ENCODE assay signal across 11 cellular contexts in the genomic region with DNA sequence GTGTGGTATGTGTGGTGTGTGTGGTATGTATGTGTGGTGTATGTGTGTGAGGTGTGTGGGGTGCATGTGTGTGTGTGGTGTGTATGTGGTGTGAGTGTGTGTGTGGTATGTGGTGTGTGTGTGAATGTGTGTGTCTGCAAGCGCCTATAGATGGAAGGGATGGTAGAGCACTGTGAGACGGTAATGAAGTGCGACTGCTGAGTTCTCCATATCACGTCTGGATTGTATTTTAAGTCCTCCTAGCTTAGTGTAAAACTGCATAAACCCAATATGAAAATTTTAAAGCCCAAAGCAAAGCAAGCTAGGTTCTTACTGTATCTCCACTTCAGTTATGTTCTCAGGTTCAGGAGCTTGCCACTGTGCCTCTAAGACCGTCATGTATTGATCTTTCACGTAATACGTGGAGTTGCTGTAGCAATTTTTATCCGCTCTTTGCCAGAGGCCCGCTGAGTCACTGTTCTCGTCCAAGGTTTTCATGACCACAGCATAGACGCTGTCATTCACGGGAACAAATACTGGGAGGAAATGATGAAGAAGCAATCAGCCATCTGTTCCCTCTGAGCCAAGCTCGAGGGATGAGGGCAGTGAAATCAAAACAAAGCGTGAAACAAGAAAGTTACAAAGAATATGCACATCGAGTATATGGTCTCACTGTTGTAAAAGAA. TPM values are rescaled to one million over a fixed set of nuclear protein-coding genes. Genes with fewer than 3 reads are reported as not detected.
DNase-seq lines count a peak whose midpoint lies in the region; ATAC-seq, FAIRE-seq and TF ChIP-seq lines count a peak whose summit lies in the region.
"Had no signal": no experiment of that assay in that cellular context is flagged by ENCODE, and none has a peak within 500 bp of the region (broad histone marks: within the 10 kb centered on the region; RNA-seq: fewer than 3 reads in every experiment).

No MANE protein-coding gene starts in this region.

- DNase-seq in COLO829 (ENCODE audit: low spot score) (peak; percentile 32), MG63 (peak; percentile 77), astrocyte (ENCODE audit: low read depth) (peak; percentile 92), kidney epithelial cell (ENCODE audit: low read depth) (peak; percentile 52)
- DNase-seq in stimulated activated CD8-positive, alpha-beta memory T cell treated with anti-CD3 and anti-CD28 coated beads, Interleukin-4, amount 100 ng/mL, for 48 hours, result no peak
- no peak for DNase-seq in activated T-cell treated with anti-CD3 and anti-CD28 coated beads, Interleukin-2, amount 50 U/mL, for 48 hours
- DNase-seq: activated CD8-positive, alpha-beta memory T cell treated with anti-CD3 and anti-CD28 coated beads, Interleukin-2, amount 50 U/mL, for 4 hours had no signal

- peak overlapping the region; percentile 30 for H3K9ac ChIP-seq in astrocyte (ENCODE audit: low read length)

- no peak overlapping the region for H3K27ac Mint-ChIP-seq in astrocyte (ENCODE audit: unreplicated experiment)

- no peaks in the 10 kb centered on the region for H4K20me1 ChIP-seq in astrocyte (ENCODE audit: insufficient read depth, low read length)

- H3K36me3 ChIP-seq in MG63 (no peaks in the 10 kb centered on the region), astrocyte (ENCODE audit: insufficient read depth, low read length) (no peaks in the 10 kb centered on the region), kidney epithelial cell (ENCODE audit: control insufficient read depth, insufficient read depth, low read length) (no peaks in the 10 kb centered on the region)

- ATAC-seq in HG03159 (IDR thresholded peaks at IDR 0.05; ENCODE audit: unreplicated experiment) (no peak), HG03342 (IDR thresholded peaks at IDR 0.05; ENCODE audit: unreplicated experiment) (no peak)
- ATAC-seq: esophagus mucosa had no signal

- peaks cover 5% of the 10 kb centered on the region for H3K4me1 Mint-ChIP-seq in astrocyte (ENCODE audit: low read depth, unreplicated experiment)

- peak overlapping the region; percentile 78 for H3K4me2 ChIP-seq in astrocyte (ENCODE audit: low read length)

- FAIRE-seq in astrocyte (lab: Jason Lieb, UNC), result peak; percentile 56
- FAIRE-seq: G401.6 had no signal

- no peak overlapping the region for H3K4me3 Mint-ChIP-seq in astrocyte (ENCODE audit: unreplicated experiment)

- peak overlapping the region; percentile 68 for H2AFZ ChIP-seq in astrocyte (ENCODE audit: low read depth, low read length)

- H3K36me3 Mint-ChIP-seq in astrocyte (ENCODE audit: low read depth, unreplicated experiment), result peaks cover 3% of the 10 kb centered on the region

- H3K27me3 ChIP-seq in MG63, result no peaks in the 10 kb centered on the region
- no peaks in the 10 kb centered on the region for H3K27me3 ChIP-seq in astrocyte (ENCODE audit: insufficient read depth, low read length)
- H3K27me3 ChIP-seq in kidney epithelial cell (ENCODE audit: control insufficient read depth, insufficient read depth, low read length), result no peaks in the 10 kb centered on the region

- no peaks in the 10 kb centered on the region for H3K79me2 ChIP-seq in astrocyte (ENCODE audit: insufficient read depth, low read length)

- H3K4me3 ChIP-seq in MG63 (no peak overlapping the region), astrocyte (ENCODE audit: insufficient read depth, low read depth, low read length) (peak overlapping the region; percentile 34), kidney epithelial cell (ENCODE audit: low read depth, low read length) (no peak overlapping the region)

- peaks cover 9% of the 10 kb centered on the region for H3K4me1 ChIP-seq in astrocyte (ENCODE audit: insufficient read depth, low read length)

- no peaks in the 10 kb centered on the region for H3K27me3 Mint-ChIP-seq in astrocyte (ENCODE audit: low read depth, unreplicated experiment)

- H3K9me3 ChIP-seq in MG63, result no peaks in the 10 kb centered on the region
- H3K9me3 ChIP-seq in astrocyte (ENCODE audit: insufficient read depth, low read depth, low read length), result no peaks in the 10 kb centered on the region

- H3K27ac ChIP-seq in astrocyte (ENCODE audit: low read depth, low read length), result peak overlapping the region; percentile 54

- TF ChIP-seq CTCF in astrocyte (IDR thresholded peaks at IDR 0.05; ENCODE audit: insufficient read depth, low read depth, low read length), result no peak
- no peak for TF ChIP-seq CTCF in kidney epithelial cell (IDR thresholded peaks at IDR 0.05; ENCODE audit: insufficient read depth, low read length, poor library complexity, severe bottlenecking)

- H3K9me3 Mint-ChIP-seq in astrocyte (ENCODE audit: unreplicated experiment), result no peaks in the 10 kb centered on the region

RNA-seq across cellular contexts. Expression of a gene that starts 5.5 kb away (rescaled TPM):
- not detected in 2 replicates for total RNA-seq in MG63 (2014; rRNA removed; shearing (Covaris generic); ENCODE audit: low replicate concordance)
- total RNA-seq in astrocyte (not detected in 2 replicates), kidney epithelial cell (not detected in 2 replicates)
- total RNA-seq: esophagus mucosa had no signal

RNA-seq across cellular contexts. Expression of a gene that starts 29.0 kb away (rescaled TPM):
- 64.0 and 98.2 TPM in 2 replicates for total RNA-seq in MG63 (2014; rRNA removed; shearing (Covaris generic); ENCODE audit: low replicate concordance)
- total RNA-seq in astrocyte (61.0 and 64.6 TPM in 2 replicates), kidney epithelial cell (24.1 and 34.2 TPM in 2 replicates)

Comparison
In these comparisons a context has a peak if more than half of its experiments do, and no peak if none do; other contexts are left out.
1. DNase-seq: peak in COLO829 (single experiment), MG63 (single experiment), astrocyte (single experiment) and kidney epithelial cell (single experiment); none in stimulated activated CD8-positive, alpha-beta memory T cell treated with anti-CD3 and anti-CD28 coated beads, Interleukin-4, amount 100 ng/mL, for 48 hours (single experiment) and activated T-cell treated with anti-CD3 and anti-CD28 coated beads, Interleukin-2, amount 50 U/mL, for 48 hours (0 of 2).